ENCODE assay signal across 9 cellular contexts in the genomic region with DNA sequence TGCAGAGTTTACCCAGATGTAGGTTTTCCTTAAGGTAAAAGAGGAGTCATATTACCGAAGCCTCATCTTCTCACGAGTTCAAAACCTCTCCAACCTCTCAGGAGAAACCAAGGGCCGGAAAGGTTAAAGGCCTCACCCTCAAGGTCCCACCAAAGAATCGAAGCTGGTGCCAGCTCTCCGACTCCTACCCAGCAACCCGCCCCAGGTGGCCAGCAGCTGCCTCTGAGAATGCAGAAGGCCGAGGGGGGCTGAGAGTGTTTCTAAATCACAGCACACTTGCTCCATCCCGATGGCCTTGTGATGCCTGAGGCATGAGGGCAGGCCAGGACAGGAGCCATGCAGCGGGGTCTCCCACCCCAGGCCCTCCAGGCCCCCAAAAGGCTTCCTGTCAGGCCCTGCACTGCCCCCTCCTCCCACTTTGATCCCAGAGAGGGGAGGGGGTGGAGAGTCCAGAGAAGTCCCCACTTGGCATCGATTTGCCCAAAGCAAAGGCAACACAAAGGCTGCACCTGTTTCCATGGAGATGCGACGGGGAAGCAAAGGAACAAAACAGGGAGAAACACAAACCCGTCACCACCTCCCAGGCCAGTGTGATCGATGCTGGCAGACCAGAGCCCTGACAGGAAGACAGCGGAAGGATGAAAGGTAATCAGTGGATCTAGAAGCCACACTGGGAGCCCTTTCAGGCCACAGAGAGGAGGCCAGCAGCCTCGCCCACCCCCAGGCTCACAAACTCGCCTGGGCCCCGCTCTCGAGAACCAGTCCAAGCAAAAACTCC. TPM values are rescaled to one million over a fixed set of nuclear protein-coding genes. Genes with fewer than 3 reads are reported as not detected.
A peak's percentile ranks its signal among the peaks of the same experiment; 100 is the strongest.
DNase-seq lines count a peak whose midpoint lies in the region; ATAC-seq and TF ChIP-seq lines count a peak whose summit lies in the region.
"Had no signal": no experiment of that assay in that cellular context is flagged by ENCODE, and none has a peak within 500 bp of the region (broad histone marks: within the 10 kb centered on the region; RNA-seq: fewer than 3 reads in every experiment).

No MANE protein-coding gene starts in this region.

- DNase-seq in NCI-H748 (lab: John Stamatoyannopoulos, UW; ENCODE audit: unreplicated experiment) (peak; percentile 97), retina (peak; percentile 84)

- H3K27ac ChIP-seq in HEK293 (ENCODE audit: extremely low read depth, low read depth, low read length) (no peak overlapping the region), gastroesophageal sphincter (peak overlapping the region; percentile 93 to 100 (median 98))
- H3K27ac ChIP-seq: neutrophil had no signal

- CTCF ChIA-PET in HEK293 (lab: Yijun Ruan, JAX), result interaction anchor here (2.5 kb wide), 1 partner anchor 9 kb away, joined by 9 read pairs; no protein-coding TSS in a partner anchor

- no peaks in the 10 kb centered on the region for H3K27me3 ChIP-seq in gastroesophageal sphincter
- H3K27me3 ChIP-seq: neutrophil had no signal

- no peaks in the 10 kb centered on the region for H3K9me3 ChIP-seq in HEK293 (ENCODE audit: control insufficient read depth, insufficient read depth, low read depth, low read length)
- H3K9me3 ChIP-seq in gastroesophageal sphincter, result no peaks in the 10 kb centered on the region
- H3K9me3 ChIP-seq: neutrophil had no signal

- H3K4me3 ChIP-seq in HEK293 (ENCODE audit: low read depth, low read length) (no peak overlapping the region), gastroesophageal sphincter (no peak overlapping the region)

- ATAC-seq in gastroesophageal sphincter, result peak; percentile 24
- ATAC-seq in HG02610 (IDR thresholded peaks at IDR 0.05; ENCODE audit: unreplicated experiment), result no peak
- ATAC-seq in HG02678 (IDR thresholded peaks at IDR 0.05; ENCODE audit: unreplicated experiment), result no peak
- no peak for ATAC-seq in GM21423 (IDR thresholded peaks at IDR 0.05; ENCODE audit: unreplicated experiment)
- no peak for ATAC-seq in HG02759 (IDR thresholded peaks at IDR 0.05; ENCODE audit: unreplicated experiment)

- WGBS in gastroesophageal sphincter (ENCODE audit: low coverage in 1 of 2), 2 donors, result 32 to 53% methylated on average over 8 to 11 of the region's 19 CpGs

- H3K4me1 ChIP-seq in HEK293 (ENCODE audit: control insufficient read depth, insufficient read depth, low read length) (peaks cover 33% of the 10 kb centered on the region), gastroesophageal sphincter (peaks cover 5 to 100% (median 84%) of the 10 kb centered on the region in 3 donors)

- TF ChIP-seq EP300 in gastroesophageal sphincter (IDR thresholded peaks at IDR 0.05), result no peak

- no peak for TF ChIP-seq POLR2A in gastroesophageal sphincter (IDR thresholded peaks at IDR 0.05)

- POLR2A ChIA-PET in HEK293 (lab: Yijun Ruan, JAX), result no interaction called here

- TF ChIP-seq CTCF in HEK293 (tag by site-specific recombination; IDR thresholded peaks at IDR 0.05) (no peak), gastroesophageal sphincter (IDR thresholded peaks at IDR 0.05) (no peak)

- H3K36me3 ChIP-seq in HEK293 (ENCODE audit: control insufficient read depth in 2 of 2, insufficient read depth in 1 of 2, low read length in 2 of 2) (no peaks in the 10 kb centered on the region), gastroesophageal sphincter (no peaks in the 10 kb centered on the region)
- H3K36me3 ChIP-seq: neutrophil had no signal

TF ChIP-seq in HEK293, 187 proteins besides CTCF, POLR2A, EP300 and RAD21:
- TF ChIP-seq ZNF571 (tag by site-specific recombination; IDR thresholded peaks at IDR 0.05), result no peak
- TF ChIP-seq ZBTB17 (tag by site-specific recombination; IDR thresholded peaks at IDR 0.05), result peak; percentile 85
- TF ChIP-seq ZFHX2 (tag by site-specific recombination; conservative IDR thresholded peaks at IDR 0.05), result no peak
- TF ChIP-seq TCF7L2 (IDR thresholded peaks at IDR 0.05; ENCODE audit: borderline replicate concordance, low read depth, low read length), result no peak
- no peak for TF ChIP-seq OSR2 (tag by site-specific recombination; IDR thresholded peaks at IDR 0.05)
- TF ChIP-seq, protein P1, sequence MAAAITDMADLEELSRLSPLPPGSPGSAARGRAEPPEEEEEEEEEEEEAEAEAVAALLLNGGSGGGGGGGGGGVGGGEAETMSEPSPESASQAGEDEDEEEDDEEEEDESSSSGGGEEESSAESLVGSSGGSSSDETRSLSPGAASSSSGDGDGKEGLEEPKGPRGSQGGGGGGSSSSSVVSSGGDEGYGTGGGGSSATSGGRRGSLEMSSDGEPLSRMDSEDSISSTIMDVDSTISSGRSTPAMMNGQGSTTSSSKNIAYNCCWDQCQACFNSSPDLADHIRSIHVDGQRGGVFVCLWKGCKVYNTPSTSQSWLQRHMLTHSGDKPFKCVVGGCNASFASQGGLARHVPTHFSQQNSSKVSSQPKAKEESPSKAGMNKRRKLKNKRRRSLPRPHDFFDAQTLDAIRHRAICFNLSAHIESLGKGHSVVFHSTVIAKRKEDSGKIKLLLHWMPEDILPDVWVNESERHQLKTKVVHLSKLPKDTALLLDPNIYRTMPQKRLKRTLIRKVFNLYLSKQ (tag by site-specific recombination; IDR thresholded peaks at IDR 0.05; ENCODE audit: borderline replicate concordance), result no peak
- TF ChIP-seq ZNF521 (tag by site-specific recombination; IDR thresholded peaks at IDR 0.05), result no peak

RNA-seq across cellular contexts. Expression of a gene that starts 39.0 kb away (rescaled TPM):
- 10 to 100 TPM; 35.7 to 60.3 (median 45.6) TPM for total RNA-seq in gastroesophageal sphincter
